8 cellular contexts compared by ENCODE assay signal in genomic region chrX:13487731-13488505, GRCh38.
DNase-seq lines count a peak whose midpoint lies in the region; ATAC-seq, FAIRE-seq and TF ChIP-seq lines count a peak whose summit lies in the region.

No MANE protein-coding gene starts in this region.

- no peak overlapping the region for H3K4me3 ChIP-seq in fibroblast of pulmonary artery (replicated peaks; ENCODE audit: low read depth, low read length)

- H3K4me1 Mint-ChIP-seq in activated T-helper 1 cell treated with anti-CD3 and anti-CD28 coated beads, Interleukin-12 subunit alpha, Interleukin-12 subunit beta, Interleukin-2, Interleukin-4 antibody, amounts not matched to agents 30 ng/mL and 10 ng/mL and 1 ng/mL, durations not matched to agents 14 hours and 24 hours and 36 hours (ENCODE audit: low read depth): peaks cover 26% of the 10 kb centered on the region
- H3K4me1 Mint-ChIP-seq in neural crest cell: peaks cover 23% of the 10 kb centered on the region

- no peaks in the 10 kb centered on the region for H3K36me3 Mint-ChIP-seq in activated T-helper 1 cell treated with anti-CD3 and anti-CD28 coated beads, Interleukin-12 subunit alpha, Interleukin-12 subunit beta, Interleukin-2, Interleukin-4 antibody, amounts not matched to agents 30 ng/mL and 10 ng/mL and 1 ng/mL, durations not matched to agents 14 hours and 24 hours and 36 hours (ENCODE audit: low read depth)
- H3K36me3 Mint-ChIP-seq in neural crest cell (ENCODE audit: low read depth): no peaks in the 10 kb centered on the region

- peak; percentile 86 for ATAC-seq in Right ventricle myocardium inferior

- TF ChIP-seq CTCF in fibroblast of pulmonary artery (IDR thresholded peaks at IDR 0.05; ENCODE audit: low read length, missing control alignments): peak; percentile 45
- peak; percentile 76 for TF ChIP-seq CTCF in neural crest cell (conservative IDR thresholded peaks at IDR 0.05)

- no peaks in the 10 kb centered on the region for H3K9me3 Mint-ChIP-seq in activated T-helper 1 cell treated with anti-CD3 and anti-CD28 coated beads, Interleukin-12 subunit alpha, Interleukin-12 subunit beta, Interleukin-2, Interleukin-4 antibody, amounts not matched to agents 30 ng/mL and 10 ng/mL and 1 ng/mL, durations not matched to agents 14 hours and 24 hours and 36 hours
- peaks cover 10% of the 10 kb centered on the region for H3K9me3 Mint-ChIP-seq in neural crest cell

- H3K27ac Mint-ChIP-seq in activated T-helper 1 cell treated with anti-CD3 and anti-CD28 coated beads, Interleukin-12 subunit alpha, Interleukin-12 subunit beta, Interleukin-2, Interleukin-4 antibody, amounts not matched to agents 30 ng/mL and 10 ng/mL and 1 ng/mL, durations not matched to agents 14 hours and 24 hours and 36 hours: peak overlapping the region; percentile 61
- peak overlapping the region; percentile 83 for H3K27ac Mint-ChIP-seq in neural crest cell (ENCODE audit: unreplicated experiment)

- intact Hi-C loops in Right ventricle myocardium inferior (cut with DNase I) (loop anchor here (2.0 to 5.0 kb wide), 4 partner anchors 236 to 676 kb away; no protein-coding TSS in a partner anchor), cardiac septum (cut with DNase I) (loop anchor here (2.0 to 10.0 kb wide), 5 partner anchors 233 to 541 kb away; partner anchors contain the start of gene TMSB4X)
- intact Hi-C loops in activated T-helper 1 cell treated with anti-CD3 and anti-CD28 coated beads, Interleukin-12 subunit alpha, Interleukin-12 subunit beta, Interleukin-2, Interleukin-4 antibody, amounts not matched to agents 30 ng/mL and 10 ng/mL and 1 ng/mL, durations not matched to agents 14 hours and 24 hours and 36 hours (cut with micrococcal nuclease): loop anchor here (1.0 to 5.0 kb wide), 8 partner anchors 14 to 541 kb away; no protein-coding TSS in a partner anchor

- DNase-seq in Right ventricle myocardium inferior (ENCODE audit: missing footprints): no peak
- no peak for DNase-seq in cardiac septum (ENCODE audit: low spot score)
- peak; percentile 38 for DNase-seq in HK-2 (ENCODE audit: unreplicated experiment)
- peak; percentile 86 for DNase-seq in NCI-H82 (lab: John Stamatoyannopoulos, UW)
- peak; percentile 27 for DNase-seq in activated T-helper 1 cell treated with anti-CD3 and anti-CD28 coated beads, Interleukin-12 subunit alpha, Interleukin-12 subunit beta, Interleukin-2, Interleukin-4 antibody, amounts not matched to agents 30 ng/mL and 10 ng/mL and 1 ng/mL, durations not matched to agents 14 hours and 24 hours and 36 hours (ENCODE audit: low spot score)
- peak; percentile 91 for DNase-seq in fibroblast of pulmonary artery (ENCODE audit: low read depth)
- DNase-seq in neural crest cell (ENCODE audit: low read depth, low spot score): peak; percentile 31
- peak; percentile 11 for DNase-seq in urothelium cell line (ENCODE audit: low spot score)

- H3K4me3 Mint-ChIP-seq in activated T-helper 1 cell treated with anti-CD3 and anti-CD28 coated beads, Interleukin-12 subunit alpha, Interleukin-12 subunit beta, Interleukin-2, Interleukin-4 antibody, amounts not matched to agents 30 ng/mL and 10 ng/mL and 1 ng/mL, durations not matched to agents 14 hours and 24 hours and 36 hours: peak overlapping the region; percentile 7
- H3K4me3 Mint-ChIP-seq in neural crest cell: no peak overlapping the region

- FAIRE-seq in urothelium cell line (lab: Jason Lieb, UNC): no peak

- no peaks in the 10 kb centered on the region for H3K27me3 Mint-ChIP-seq in activated T-helper 1 cell treated with anti-CD3 and anti-CD28 coated beads, Interleukin-12 subunit alpha, Interleukin-12 subunit beta, Interleukin-2, Interleukin-4 antibody, amounts not matched to agents 30 ng/mL and 10 ng/mL and 1 ng/mL, durations not matched to agents 14 hours and 24 hours and 36 hours (ENCODE audit: insufficient read depth)
- no peaks in the 10 kb centered on the region for H3K27me3 Mint-ChIP-seq in neural crest cell (ENCODE audit: low read depth)

Comparison
In these comparisons a context has a peak if more than half of its experiments do, and no peak if none do; other contexts are left out.
1. DNase-seq: peak in HK-2 (single experiment), NCI-H82 (single experiment), activated T-helper 1 cell treated with anti-CD3 and anti-CD28 coated beads, Interleukin-12 subunit alpha, Interleukin-12 subunit beta, Interleukin-2, Interleukin-4 antibody, amounts not matched to agents 30 ng/mL and 10 ng/mL and 1 ng/mL, durations not matched to agents 14 hours and 24 hours and 36 hours (single experiment), fibroblast of pulmonary artery (single experiment), neural crest cell (single experiment) and urothelium cell line (single experiment); none in Right ventricle myocardium inferior (single experiment) and cardiac septum (single experiment).